In genomic region chr12:64678248-64678647, GRCh38 we compare ENCODE assay signal across 1 cellular context.
TF ChIP-seq lines count a peak whose summit lies in the region.

No MANE protein-coding gene starts in this region.

TF ChIP-seq in WTC11, 78 proteins besides CTCF, POLR2A, EP300 and RAD21 (continued from another document):
- no peak for TF ChIP-seq ATF2 (CRISPR knock-in tag; IDR thresholded peaks at IDR 0.05; ENCODE audit: borderline replicate concordance, low read depth)
- TF ChIP-seq CBFB (CRISPR knock-in tag; IDR thresholded peaks at IDR 0.05; ENCODE audit: low read depth), result no peak
- TF ChIP-seq SMAD3 (CRISPR knock-in tag; IDR thresholded peaks at IDR 0.05; ENCODE audit: borderline replicate concordance), result no peak
TF ChIP-seq in WTC11: peak in this region for 0.
